ENCODE assay signal across 8 cellular contexts in the genomic region with DNA sequence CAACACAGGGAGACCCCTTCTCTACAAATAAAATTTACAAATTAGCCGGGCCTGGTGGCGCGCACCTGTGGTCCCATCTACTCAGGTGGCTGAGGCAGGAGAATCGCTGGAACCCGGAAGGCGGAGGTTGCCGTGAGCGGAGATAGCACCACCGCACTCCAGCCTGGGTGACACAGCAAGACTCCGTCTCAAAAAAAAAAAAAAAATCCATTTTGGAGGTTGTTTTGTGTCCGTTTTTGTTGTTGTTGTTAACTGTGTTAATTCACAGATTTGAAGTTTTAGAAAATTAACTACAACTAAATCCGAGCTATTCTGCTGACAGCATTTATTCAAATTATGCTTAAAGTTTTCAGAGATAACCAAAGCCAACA. TPM values are rescaled to one million over a fixed set of nuclear protein-coding genes. Genes with fewer than 3 reads are reported as not detected.
A peak's percentile ranks its signal among the peaks of the same experiment; 100 is the strongest.
DNase-seq lines count a peak whose midpoint lies in the region; ATAC-seq and TF ChIP-seq lines count a peak whose summit lies in the region.

No MANE protein-coding gene starts in this region.

- H3K36me3 ChIP-seq in HAP-1 (replicated peaks): 0 out of 2 replicates have a peak, but pooled peaks cover 4% of the 10 kb centered on the region
- peaks cover 0 to 2% of the 10 kb centered on the region in 2 donors for H3K36me3 ChIP-seq in aorta (ENCODE audit: control insufficient read depth in 1 of 2, insufficient read depth in 2 of 2, low read length in 1 of 2)

- DNase-seq in HAP-1 (ENCODE audit: low spot score in 2 of 2) (peak in 1 of 2 experiments; percentile 45), T-helper 9 cell (peak; percentile 21), aorta (peak in 1 of 2 donors; percentile 57), cortex of kidney (lab: John Stamatoyannopoulos, UW) (no peak), cerebellar nuclear complex (lab: John Stamatoyannopoulos, UW) (no peak)
- peak in 2 of 3 experiments; percentile 10 to 12 for DNase-seq in effector memory CD8-positive, alpha-beta T cell
- peak in 5 of 10 donors; percentile 14 to 63 (median 19) for DNase-seq in naive thymus-derived CD8-positive, alpha-beta T cell

- WGBS in aorta, 2 donors: 16 to 21% methylated on average over 12 of the region's 12 CpGs

- POLR2A ChIA-PET in naive thymus-derived CD8-positive, alpha-beta T cell (lab: Charles Lee): interaction anchor here (0.6 to 1.8 kb wide), 7 partner anchors 10 to 271 kb away, joined by 3 to 12 read pairs (median 5); a partner anchor contains a TSS

- TF ChIP-seq CTCF in 22Rv1 (IDR thresholded peaks at IDR 0.05): no peak

- H3K27me3 ChIP-seq in HAP-1 (ENCODE audit: low read depth) (no peaks in the 10 kb centered on the region), aorta (ENCODE audit: control insufficient read depth in 1 of 2, insufficient read depth in 2 of 2, low read length in 1 of 2) (no peaks in the 10 kb centered on the region)

- H3K27me3 Mint-ChIP-seq in effector memory CD8-positive, alpha-beta T cell: no peaks in the 10 kb centered on the region
- peaks cover 0 to 14% (median 3%) of the 10 kb centered on the region in 5 donors for H3K27me3 Mint-ChIP-seq in naive thymus-derived CD8-positive, alpha-beta T cell

- intact Hi-C loops in aorta (cut with DNase I): loop anchor here in 1 of 2 donors (10.0 kb wide), 1 partner anchor 152 kb away; a partner anchor contains a TSS

- H3K36me3 Mint-ChIP-seq in effector memory CD8-positive, alpha-beta T cell (ENCODE audit: insufficient read depth): peaks cover 32% of the 10 kb centered on the region
- peaks cover 0 to 26% (median 15%) of the 10 kb centered on the region in 3 donors for H3K36me3 Mint-ChIP-seq in naive thymus-derived CD8-positive, alpha-beta T cell

- H3K4me3 ChIP-seq in HAP-1 (peak overlapping the region; percentile 66), aorta (ENCODE audit: low read length in 2 of 2) (peak overlapping the region; percentile 66 to 86)

- peaks cover 22 to 30% of the 10 kb centered on the region in 2 donors for H3K4me1 Mint-ChIP-seq in effector memory CD8-positive, alpha-beta T cell (ENCODE audit: low read depth in 2 of 2)
- peaks cover 14 to 42% (median 32%) of the 10 kb centered on the region in 4 donors for H3K4me1 Mint-ChIP-seq in naive thymus-derived CD8-positive, alpha-beta T cell

- H3K9me3 ChIP-seq in HAP-1: no peaks in the 10 kb centered on the region
- no peaks in the 10 kb centered on the region for H3K9me3 ChIP-seq in aorta (ENCODE audit: control insufficient read depth, low read length)

- H3K27ac ChIP-seq in 22Rv1 (peak overlapping the region; percentile 95), aorta (ENCODE audit: low read depth in 1 of 2, low read length in 2 of 2) (peak overlapping the region; percentile 91 to 98)

- peak overlapping the region; percentile 79 to 82 for H3K4me3 Mint-ChIP-seq in effector memory CD8-positive, alpha-beta T cell
- peak overlapping the region; percentile 82 to 95 (median 88) for H3K4me3 Mint-ChIP-seq in naive thymus-derived CD8-positive, alpha-beta T cell

- H3K4me1 ChIP-seq in HAP-1: peaks cover 5% of the 10 kb centered on the region
- peaks cover 0 to 7% of the 10 kb centered on the region in 2 donors for H3K4me1 ChIP-seq in aorta (ENCODE audit: control insufficient read depth in 1 of 2, insufficient read depth in 2 of 2, low read length in 2 of 2)

- peak overlapping the region; percentile 89 to 95 for H3K27ac Mint-ChIP-seq in effector memory CD8-positive, alpha-beta T cell
- H3K27ac Mint-ChIP-seq in naive thymus-derived CD8-positive, alpha-beta T cell: peak overlapping the region; percentile 70 to 96 (median 93)

- no peaks in the 10 kb centered on the region for H3K9me3 Mint-ChIP-seq in effector memory CD8-positive, alpha-beta T cell
- H3K9me3 Mint-ChIP-seq in naive thymus-derived CD8-positive, alpha-beta T cell: no peaks in the 10 kb centered on the region

- in situ Hi-C loops in HAP-1 (cut with MboI; ENCODE audit: low sequenced_read_pairs): no loop called here

- ATAC-seq in effector memory CD8-positive, alpha-beta T cell (replicated peaks): peak; percentile 1
- ATAC-seq in naive thymus-derived CD8-positive, alpha-beta T cell: peak; percentile 8 to 9
- no peak for ATAC-seq in aorta (ENCODE audit: low FRiP score)

RNA-seq across cellular contexts. Expression of a gene that starts 0.6 kb away (rescaled TPM):
- 10 to 100 TPM; 25.0 to 25.4 TPM for total RNA-seq in naive thymus-derived CD8-positive, alpha-beta T cell
- polyA plus RNA-seq in naive thymus-derived CD8-positive, alpha-beta T cell: 10 to 100 TPM; 10.6 to 12.7 (median 10.8) TPM
- total RNA-seq in aorta: 10 to 100 TPM; 33.7 to 36.8 TPM
- polyA plus RNA-seq in aorta: 10 to 100 TPM; 10.3 to 16.2 TPM

Comparison
In these comparisons a context has a peak if more than half of its experiments do, and no peak if none do; other contexts are left out.
1. DNase-seq: peak in T-helper 9 cell (single experiment) and effector memory CD8-positive, alpha-beta T cell (2 of 3); none in cortex of kidney (single experiment) and cerebellar nuclear complex (0 of 2).